In genomic region chr3:32780735-32781210, GRCh38 we compare ENCODE assay signal across 8 cellular contexts. TPM values are rescaled to one million over a fixed set of nuclear protein-coding genes. Genes with fewer than 3 reads are reported as not detected.
A peak's percentile ranks its signal among the peaks of the same experiment; 100 is the strongest.
DNase-seq lines count a peak whose midpoint lies in the region; ATAC-seq, FAIRE-seq and TF ChIP-seq lines count a peak whose summit lies in the region.

No MANE protein-coding gene starts in this region.

- H3K4me3 ChIP-seq in fibroblast of the aortic adventitia (ENCODE audit: low read depth, low read length): peak overlapping the region; percentile 70

- H3K4me3 Mint-ChIP-seq in natural killer cell treated with Interleukin-12 subunit alpha and Interleukin-12 subunit beta and Interleukin-15 and Interleukin-18, amount 100 ng/mL, for 72 hours: peak overlapping the region; percentile 94

- peaks cover 5% of the 10 kb centered on the region in 2 donors for H3K27me3 Mint-ChIP-seq in natural killer cell treated with Interleukin-12 subunit alpha and Interleukin-12 subunit beta and Interleukin-15 and Interleukin-18, amount 100 ng/mL, for 72 hours

- TF ChIP-seq CTCF in fibroblast of the aortic adventitia (IDR thresholded peaks at IDR 0.05; ENCODE audit: insufficient read depth, low read length): peak; percentile 16

- H3K36me3 Mint-ChIP-seq in natural killer cell treated with Interleukin-12 subunit alpha and Interleukin-12 subunit beta and Interleukin-15 and Interleukin-18, amount 100 ng/mL, for 72 hours: peaks cover 5% of the 10 kb centered on the region

- peak; percentile 99 for DNase-seq in ELF-1 (ENCODE audit: low read depth, low spot score)
- peak; percentile 34 for DNase-seq in HT-29 (ENCODE audit: low spot score)
- DNase-seq in UCSD-AML1 (lab: John Stamatoyannopoulos, UW; ENCODE audit: unreplicated experiment): peak; percentile 76
- DNase-seq in fibroblast of the aortic adventitia (ENCODE audit: low read depth): peak; percentile 25
- peak; percentile 60 for DNase-seq in natural killer cell treated with Interleukin-12 subunit alpha and Interleukin-12 subunit beta and Interleukin-15 and Interleukin-18, amount 100 ng/mL, for 72 hours (ENCODE audit: low spot score)
- no peak for DNase-seq in pons (ENCODE audit: low spot score)
- no peak for DNase-seq in H54 (ENCODE audit: insufficient read length, low spot score)

- peaks cover 4 to 12% of the 10 kb centered on the region in 2 donors for H3K4me1 Mint-ChIP-seq in natural killer cell treated with Interleukin-12 subunit alpha and Interleukin-12 subunit beta and Interleukin-15 and Interleukin-18, amount 100 ng/mL, for 72 hours (ENCODE audit: low read depth in 2 of 2)

- FAIRE-seq in H54 (lab: Jason Lieb, UNC): no peak

- peak overlapping the region in 1 of 2 donors; percentile 57 for H3K27ac Mint-ChIP-seq in natural killer cell treated with Interleukin-12 subunit alpha and Interleukin-12 subunit beta and Interleukin-15 and Interleukin-18, amount 100 ng/mL, for 72 hours

- no peaks in the 10 kb centered on the region for H3K9me3 Mint-ChIP-seq in natural killer cell treated with Interleukin-12 subunit alpha and Interleukin-12 subunit beta and Interleukin-15 and Interleukin-18, amount 100 ng/mL, for 72 hours

- no peak for TF ChIP-seq POLR2A in H54 (IDR thresholded peaks at IDR 0.05; ENCODE audit: low read depth, low read length)

- ATAC-seq in GM21367 (IDR thresholded peaks at IDR 0.05; ENCODE audit: unreplicated experiment): peak; percentile 24
- ATAC-seq in natural killer cell treated with Interleukin-12 subunit alpha and Interleukin-12 subunit beta and Interleukin-15 and Interleukin-18, amount 100 ng/mL, for 72 hours: peak; percentile 11 to 49

RNA-seq across cellular contexts. Expression of gene TRIM71, which starts 37.0 kb away (rescaled TPM):
- total RNA-seq in HT-29 (2014; rRNA removed; shearing (Covaris generic)): not detected in 2 replicates
- total RNA-seq in fibroblast of the aortic adventitia (ENCODE audit: low replicate concordance): not detected in 2 replicates
- not detected for total RNA-seq in natural killer cell treated with Interleukin-12 subunit alpha and Interleukin-12 subunit beta and Interleukin-15 and Interleukin-18, amount 100 ng/mL, for 72 hours

Comparison
In these comparisons a context has a peak if more than half of its experiments do, and no peak if none do; other contexts are left out.
1. DNase-seq: peak in ELF-1 (single experiment), HT-29 (single experiment), UCSD-AML1 (single experiment), fibroblast of the aortic adventitia (single experiment) and natural killer cell treated with Interleukin-12 subunit alpha and Interleukin-12 subunit beta and Interleukin-15 and Interleukin-18, amount 100 ng/mL, for 72 hours (single experiment); none in pons (single experiment) and H54 (single experiment).